Comparison of ENCODE assay signal across 26 cellular contexts in genomic region chr6:132234356-132234755, GRCh38.
"Had no signal": no experiment of that assay in that cellular context is flagged by ENCODE, and none has a peak within 500 bp of the region (broad histone marks: within the 10 kb centered on the region; RNA-seq: fewer than 3 reads in every experiment).

No MANE protein-coding gene starts in this region.

- H3K9me3 ChIP-seq: esophagus muscularis mucosa, heart right ventricle, lower lobe of right lung, neutrophil, right lobe of liver, suprapubic skin, transverse colon, upper lobe of right lung, uterus had no signal

- H3K27me3 ChIP-seq: esophagus muscularis mucosa, neutrophil, right lobe of liver, suprapubic skin, transverse colon, upper lobe of right lung, uterus had no signal

- ATAC-seq: heart right ventricle; left ventricle myocardium superior; lower lobe of right lung; natural killer cell; right lobe of liver; stimulated activated naive B cell treated with anti-CD40 and anti-IgM and Interleukin-4, amounts not matched to agents 10 μg/mL and 1 μg/mL and 100 μg/mL, for 72 hours; stimulated activated naive CD8-positive, alpha-beta T cell treated with anti-CD3 and anti-CD28 coated beads, Interleukin-15, amount 100 ng/mL, for 72 hours; upper lobe of right lung had no signal

- H3K27ac Mint-ChIP-seq: memory B cell; natural killer cell; progenitor cell of endocrine pancreas; stimulated activated naive B cell treated with anti-CD40 and anti-IgM and Interleukin-4, amounts not matched to agents 10 μg/mL and 1 μg/mL and 100 μg/mL, for 72 hours; stimulated activated naive CD8-positive, alpha-beta T cell treated with anti-CD3 and anti-CD28 coated beads, Interleukin-15, amount 100 ng/mL, for 72 hours had no signal

- H3K4me3 Mint-ChIP-seq: memory B cell; natural killer cell; neural crest cell; stimulated activated naive B cell treated with anti-CD40 and anti-IgM and Interleukin-4, amounts not matched to agents 10 μg/mL and 1 μg/mL and 100 μg/mL, for 72 hours; stimulated activated naive CD8-positive, alpha-beta T cell treated with anti-CD3 and anti-CD28 coated beads, Interleukin-15, amount 100 ng/mL, for 72 hours had no signal

- H3K36me3 Mint-ChIP-seq: memory B cell; natural killer cell; stimulated activated naive B cell treated with anti-CD40 and anti-IgM and Interleukin-4, amounts not matched to agents 10 μg/mL and 1 μg/mL and 100 μg/mL, for 72 hours had no signal

- DNase-seq: dorsolateral prefrontal cortex; effector CD4-positive, alpha-beta T cell; foreskin melanocyte; glutamatergic neuron; heart right ventricle; hippocampal formation; left ventricle myocardium superior; lower lobe of right lung; natural killer cell; right lobe of liver; small intestine; stimulated activated CD4-positive, alpha-beta T cell treated with anti-CD3 and anti-CD28 coated beads, Interleukin-15, amount 100 ng/mL, for 24 hours; stimulated activated CD4-positive, alpha-beta T cell treated with anti-CD3 and anti-CD28 coated beads, Interleukin-2, amount 100 ng/mL, for 48 hours; stimulated activated naive B cell treated with anti-CD40 and anti-IgM and Interleukin-4, amounts not matched to agents 10 μg/mL and 1 μg/mL and 100 μg/mL, for 72 hours; stimulated activated naive CD8-positive, alpha-beta T cell treated with anti-CD3 and anti-CD28 coated beads, Interleukin-15, amount 100 ng/mL, for 72 hours; transverse colon; upper lobe of right lung; uterus had no signal

- H3K4me1 Mint-ChIP-seq: memory B cell; natural killer cell; stimulated activated naive CD8-positive, alpha-beta T cell treated with anti-CD3 and anti-CD28 coated beads, Interleukin-15, amount 100 ng/mL, for 72 hours had no signal

- H3K27ac ChIP-seq: dorsolateral prefrontal cortex, epithelial cell of prostate, esophagus muscularis mucosa, heart right ventricle, lower lobe of right lung, neutrophil, parathyroid adenoma, right lobe of liver, suprapubic skin, transverse colon, upper lobe of right lung, uterus had no signal

- H3K9me3 Mint-ChIP-seq: memory B cell; natural killer cell; neural crest cell; stimulated activated naive B cell treated with anti-CD40 and anti-IgM and Interleukin-4, amounts not matched to agents 10 μg/mL and 1 μg/mL and 100 μg/mL, for 72 hours; stimulated activated naive CD8-positive, alpha-beta T cell treated with anti-CD3 and anti-CD28 coated beads, Interleukin-15, amount 100 ng/mL, for 72 hours had no signal

- H3K36me3 ChIP-seq: esophagus muscularis mucosa, heart right ventricle, lower lobe of right lung, neutrophil, right lobe of liver, suprapubic skin, transverse colon, upper lobe of right lung, uterus had no signal

- H3K4me3 ChIP-seq: dorsolateral prefrontal cortex, esophagus muscularis mucosa, heart right ventricle, lower lobe of right lung, right lobe of liver, suprapubic skin, transverse colon, upper lobe of right lung, uterus had no signal

- H3K4me1 ChIP-seq: esophagus muscularis mucosa, heart right ventricle, lower lobe of right lung, parathyroid adenoma, right lobe of liver, suprapubic skin, transverse colon, upper lobe of right lung, uterus had no signal
